Comparison of ENCODE assay signal across 26 cellular contexts in genomic region chr22:21790359-21790758, GRCh38.
"Had no signal": no experiment of that assay in that cellular context is flagged by ENCODE, and none has a peak within 500 bp of the region (broad histone marks: within the 10 kb centered on the region; RNA-seq: fewer than 3 reads in every experiment).

No MANE protein-coding gene starts in this region.

- H3K27me3 Mint-ChIP-seq: activated CD4-positive, alpha-beta memory T cell treated with anti-CD3 and anti-CD28 coated beads, Interleukin-2, amount 10 ng/mL, durations not matched to agents 7 days and 5 days; activated CD4-positive, alpha-beta T cell treated with anti-CD3 and anti-CD28 coated beads for 36 hours; activated CD4-positive, alpha-beta T cell treated with anti-CD3 and anti-CD28 coated beads, Interleukin-2, amount 10 ng/mL, durations not matched to agents 24 days and 14 days; activated naive CD4-positive, alpha-beta T cell treated with anti-CD3 and anti-CD28 coated beads, Interleukin-2, amount 10 ng/mL, durations not matched to agents 7 days and 5 days; activated naive CD8-positive, alpha-beta T cell treated with anti-CD3 and anti-CD28 coated beads, Interleukin-2, amount 10 ng/mL, durations not matched to agents 7 days and 5 days; brain; central memory CD8-positive, alpha-beta T cell; dendritic cell treated with granulocyte-macrophage colony-stimulating factor and Interleukin-4, amounts not matched to agents 40 ng/mL and 50 ng/mL, for 4 days had no signal

- ATAC-seq: activated CD4-positive, alpha-beta T cell treated with anti-CD3 and anti-CD28 coated beads for 36 hours; activated naive CD4-positive, alpha-beta T cell treated with anti-CD3 and anti-CD28 coated beads, Interleukin-2, amount 50 U/mL, for 72 hours; activated T-cell treated with anti-CD3 and anti-CD28 coated beads, Interleukin-2, amount 50 U/mL, for 4 hours had no signal

- H3K4me3 ChIP-seq: ascending aorta, breast epithelium, coronary artery, dorsolateral prefrontal cortex, esophagus squamous epithelium had no signal

- H3K27me3 ChIP-seq: ascending aorta, breast epithelium, dorsolateral prefrontal cortex, esophagus squamous epithelium had no signal

- H3K27ac ChIP-seq: ascending aorta, breast epithelium, coronary artery, dorsolateral prefrontal cortex, esophagus squamous epithelium had no signal

- H3K27ac Mint-ChIP-seq: activated CD4-positive, alpha-beta memory T cell treated with anti-CD3 and anti-CD28 coated beads, Interleukin-2, amount 10 ng/mL, durations not matched to agents 7 days and 5 days; activated CD4-positive, alpha-beta T cell treated with anti-CD3 and anti-CD28 coated beads for 36 hours; activated CD4-positive, alpha-beta T cell treated with anti-CD3 and anti-CD28 coated beads, Interleukin-2, amount 10 ng/mL, durations not matched to agents 24 days and 14 days; activated naive CD4-positive, alpha-beta T cell treated with anti-CD3 and anti-CD28 coated beads, Interleukin-2, amount 10 ng/mL, durations not matched to agents 7 days and 5 days; activated naive CD8-positive, alpha-beta T cell treated with anti-CD3 and anti-CD28 coated beads, Interleukin-2, amount 10 ng/mL, durations not matched to agents 7 days and 5 days; activated T-helper 2 cell treated with anti-CD3 and anti-CD28 coated beads, Interferon-gamma antibody, Interleukin-2, Interleukin-4, amounts not matched to agents 10 μg/mL and 5 μg/mL and 100 μg/mL, durations not matched to agents 14 hours and 24 hours and 36 hours; brain; dendritic cell treated with granulocyte-macrophage colony-stimulating factor and Interleukin-4, amounts not matched to agents 40 ng/mL and 50 ng/mL, for 4 days; endodermal cell had no signal

- H3K4me3 Mint-ChIP-seq: activated CD4-positive, alpha-beta memory T cell treated with anti-CD3 and anti-CD28 coated beads, Interleukin-2, amount 10 ng/mL, durations not matched to agents 7 days and 5 days; activated CD4-positive, alpha-beta T cell treated with anti-CD3 and anti-CD28 coated beads for 36 hours; activated CD4-positive, alpha-beta T cell treated with anti-CD3 and anti-CD28 coated beads, Interleukin-2, amount 10 ng/mL, durations not matched to agents 24 days and 14 days; activated naive CD4-positive, alpha-beta T cell treated with anti-CD3 and anti-CD28 coated beads, Interleukin-2, amount 10 ng/mL, durations not matched to agents 7 days and 5 days; activated naive CD8-positive, alpha-beta T cell treated with anti-CD3 and anti-CD28 coated beads, Interleukin-2, amount 10 ng/mL, durations not matched to agents 7 days and 5 days; activated T-cell treated with anti-CD3 and anti-CD28 coated beads, Interleukin-2, amount 50 U/mL, for 4 hours; activated T-helper 1 cell treated with anti-CD3 and anti-CD28 coated beads, Interleukin-12 subunit alpha, Interleukin-12 subunit beta, Interleukin-2, Interleukin-4 antibody, amounts not matched to agents 30 ng/mL and 10 ng/mL and 1 ng/mL, durations not matched to agents 14 hours and 24 hours and 36 hours; brain; central memory CD8-positive, alpha-beta T cell; dendritic cell treated with granulocyte-macrophage colony-stimulating factor and Interleukin-4, amounts not matched to agents 40 ng/mL and 50 ng/mL, for 4 days; endodermal cell had no signal

- H3K4me1 Mint-ChIP-seq: brain, endodermal cell had no signal

- H3K9me3 ChIP-seq: ascending aorta, breast epithelium, esophagus squamous epithelium had no signal

- H3K4me1 ChIP-seq: ascending aorta, breast epithelium had no signal

- DNase-seq: activated CD4-positive, alpha-beta memory T cell treated with anti-CD3 and anti-CD28 coated beads, Interleukin-2, amount 10 ng/mL, durations not matched to agents 7 days and 5 days; activated CD4-positive, alpha-beta T cell treated with anti-CD3 and anti-CD28 coated beads for 36 hours; activated CD4-positive, alpha-beta T cell treated with anti-CD3 and anti-CD28 coated beads, Interleukin-2, amount 10 ng/mL, durations not matched to agents 24 days and 14 days; activated CD4-positive, CD25-positive, alpha-beta regulatory T cell; activated CD4-positive, CD25-positive, alpha-beta regulatory T cell treated with anti-CD3 and anti-CD28 coated beads, Interleukin-2, amount 50 U/mL, for 72 hours; activated CD8-positive, alpha-beta memory T cell treated with anti-CD3 and anti-CD28 coated beads, Interleukin-2, amount 50 U/mL, for 48 hours; activated effector memory CD4-positive, alpha-beta T cell treated with anti-CD3 and anti-CD28 coated beads, Interleukin-2, amount 50 U/mL, for 16 hours; activated naive CD4-positive, alpha-beta T cell treated with anti-CD3 and anti-CD28 coated beads, Interleukin-2, amount 10 ng/mL, durations not matched to agents 7 days and 5 days; activated naive CD8-positive, alpha-beta T cell treated with anti-CD3 and anti-CD28 coated beads, Interleukin-2, amount 10 ng/mL, durations not matched to agents 7 days and 5 days; activated T-cell treated with anti-CD3 and anti-CD28 coated beads for 4 hours; activated T-cell treated with anti-CD3 and anti-CD28 coated beads, Interleukin-2, amount 50 U/mL, for 4 hours; dorsolateral prefrontal cortex; effector memory CD4-positive, alpha-beta T cell; endodermal cell; erythroblast; esophagus squamous epithelium; T-helper 2 cell had no signal

- H3K9me3 Mint-ChIP-seq: activated CD4-positive, alpha-beta memory T cell treated with anti-CD3 and anti-CD28 coated beads, Interleukin-2, amount 10 ng/mL, durations not matched to agents 7 days and 5 days; activated CD4-positive, alpha-beta T cell treated with anti-CD3 and anti-CD28 coated beads, Interleukin-2, amount 10 ng/mL, durations not matched to agents 24 days and 14 days; activated naive CD4-positive, alpha-beta T cell treated with anti-CD3 and anti-CD28 coated beads, Interleukin-2, amount 10 ng/mL, durations not matched to agents 7 days and 5 days; activated naive CD4-positive, alpha-beta T cell treated with anti-CD3 and anti-CD28 coated beads, Interleukin-2, amount 50 U/mL, for 72 hours; activated naive CD8-positive, alpha-beta T cell treated with anti-CD3 and anti-CD28 coated beads, Interleukin-2, amount 10 ng/mL, durations not matched to agents 7 days and 5 days; activated T-cell treated with anti-CD3 and anti-CD28 coated beads, Interleukin-2, amount 50 U/mL, for 4 hours; activated T-helper 1 cell treated with anti-CD3 and anti-CD28 coated beads, Interleukin-12 subunit alpha, Interleukin-12 subunit beta, Interleukin-2, Interleukin-4 antibody, amounts not matched to agents 30 ng/mL and 10 ng/mL and 1 ng/mL, durations not matched to agents 14 hours and 24 hours and 36 hours; activated T-helper 2 cell treated with anti-CD3 and anti-CD28 coated beads, Interferon-gamma antibody, Interleukin-2, Interleukin-4, amounts not matched to agents 10 μg/mL and 5 μg/mL and 100 μg/mL, durations not matched to agents 14 hours and 24 hours and 36 hours; brain; central memory CD8-positive, alpha-beta T cell; dendritic cell treated with granulocyte-macrophage colony-stimulating factor and Interleukin-4, amounts not matched to agents 40 ng/mL and 50 ng/mL, for 4 days; endodermal cell had no signal

- H3K36me3 ChIP-seq: breast epithelium had no signal
